16 cellular contexts compared by ENCODE assay signal in genomic region chr1:158026641-158027040, GRCh38. TPM values are rescaled to one million over a fixed set of nuclear protein-coding genes. Genes with fewer than 3 reads are reported as not detected.
"Had no signal": no experiment of that assay in that cellular context is flagged by ENCODE, and none has a peak within 500 bp of the region (broad histone marks: within the 10 kb centered on the region; RNA-seq: fewer than 3 reads in every experiment).

No MANE protein-coding gene starts in this region.

- H3K27ac ChIP-seq: colonic mucosa, parathyroid adenoma had no signal

- H3K4me3 ChIP-seq: colonic mucosa, esophagus muscularis mucosa had no signal

- DNase-seq: activated CD4-positive, alpha-beta memory T cell treated with anti-CD3 and anti-CD28 coated beads for 36 hours; activated CD8-positive, alpha-beta memory T cell treated with anti-CD3 and anti-CD28 coated beads, Interleukin-2, amount 10 ng/mL, durations not matched to agents 7 days and 5 days; activated naive CD4-positive, alpha-beta T cell treated with anti-CD3 and anti-CD28 coated beads, Interleukin-2, amount 10 ng/mL, durations not matched to agents 7 days and 5 days; activated T-cell treated with anti-CD3 and anti-CD28 coated beads, Interleukin-2, amount 50 U/mL, for 1 hour; central memory CD4-positive, alpha-beta T cell; colonic mucosa; hippocampal formation; naive B cell; SK-N-SH; stimulated activated CD4-positive, alpha-beta T cell treated with anti-CD3 and anti-CD28 coated beads, Interleukin-2, amount 100 ng/mL, for 48 hours; T-helper 1 cell; trophoblast cell had no signal

- H3K4me3 Mint-ChIP-seq: activated CD4-positive, alpha-beta memory T cell treated with anti-CD3 and anti-CD28 coated beads for 36 hours; activated CD8-positive, alpha-beta memory T cell treated with anti-CD3 and anti-CD28 coated beads, Interleukin-2, amount 10 ng/mL, durations not matched to agents 7 days and 5 days; activated naive CD4-positive, alpha-beta T cell treated with anti-CD3 and anti-CD28 coated beads, Interleukin-2, amount 10 ng/mL, durations not matched to agents 7 days and 5 days; naive B cell; stimulated activated memory B cell treated with anti-CD40 and anti-IgM and Interleukin-4, amounts not matched to agents 10 μg/mL and 1 μg/mL and 100 μg/mL, for 72 hours had no signal

- H3K27me3 ChIP-seq: colonic mucosa, esophagus muscularis mucosa had no signal

- H3K36me3 Mint-ChIP-seq: activated CD4-positive, alpha-beta memory T cell treated with anti-CD3 and anti-CD28 coated beads for 36 hours; activated CD8-positive, alpha-beta memory T cell treated with anti-CD3 and anti-CD28 coated beads, Interleukin-2, amount 10 ng/mL, durations not matched to agents 7 days and 5 days; activated naive CD4-positive, alpha-beta T cell treated with anti-CD3 and anti-CD28 coated beads, Interleukin-2, amount 10 ng/mL, durations not matched to agents 7 days and 5 days; naive B cell; stimulated activated memory B cell treated with anti-CD40 and anti-IgM and Interleukin-4, amounts not matched to agents 10 μg/mL and 1 μg/mL and 100 μg/mL, for 72 hours had no signal

- H3K27ac Mint-ChIP-seq: activated CD4-positive, alpha-beta memory T cell treated with anti-CD3 and anti-CD28 coated beads for 36 hours; activated CD8-positive, alpha-beta memory T cell treated with anti-CD3 and anti-CD28 coated beads, Interleukin-2, amount 10 ng/mL, durations not matched to agents 7 days and 5 days; activated naive CD4-positive, alpha-beta T cell treated with anti-CD3 and anti-CD28 coated beads, Interleukin-2, amount 10 ng/mL, durations not matched to agents 7 days and 5 days; activated T-helper 2 cell treated with anti-CD3 and anti-CD28 coated beads, Interferon-gamma antibody, Interleukin-2, Interleukin-4, amounts not matched to agents 10 μg/mL and 5 μg/mL and 100 μg/mL, durations not matched to agents 14 hours and 24 hours and 36 hours; naive B cell; stimulated activated memory B cell treated with anti-CD40 and anti-IgM and Interleukin-4, amounts not matched to agents 10 μg/mL and 1 μg/mL and 100 μg/mL, for 72 hours had no signal

- H3K9me3 Mint-ChIP-seq: activated CD4-positive, alpha-beta memory T cell treated with anti-CD3 and anti-CD28 coated beads for 36 hours; activated naive CD4-positive, alpha-beta T cell treated with anti-CD3 and anti-CD28 coated beads, Interleukin-2, amount 10 ng/mL, durations not matched to agents 7 days and 5 days; activated T-helper 2 cell treated with anti-CD3 and anti-CD28 coated beads, Interferon-gamma antibody, Interleukin-2, Interleukin-4, amounts not matched to agents 10 μg/mL and 5 μg/mL and 100 μg/mL, durations not matched to agents 14 hours and 24 hours and 36 hours; naive B cell; stimulated activated memory B cell treated with anti-CD40 and anti-IgM and Interleukin-4, amounts not matched to agents 10 μg/mL and 1 μg/mL and 100 μg/mL, for 72 hours had no signal

- H3K4me1 ChIP-seq: parathyroid adenoma had no signal

- H3K36me3 ChIP-seq: colonic mucosa had no signal

- ATAC-seq: activated CD8-positive, alpha-beta memory T cell treated with anti-CD3 and anti-CD28 coated beads, Interleukin-2, amount 10 ng/mL, durations not matched to agents 7 days and 5 days; stimulated activated memory B cell treated with anti-CD40 and anti-IgM and Interleukin-4, amounts not matched to agents 10 μg/mL and 1 μg/mL and 100 μg/mL, for 72 hours had no signal

- H3K9me3 ChIP-seq: colonic mucosa, esophagus muscularis mucosa, SK-N-SH had no signal

- H3K4me1 Mint-ChIP-seq: activated CD8-positive, alpha-beta memory T cell treated with anti-CD3 and anti-CD28 coated beads, Interleukin-2, amount 10 ng/mL, durations not matched to agents 7 days and 5 days; activated naive CD4-positive, alpha-beta T cell treated with anti-CD3 and anti-CD28 coated beads, Interleukin-2, amount 10 ng/mL, durations not matched to agents 7 days and 5 days; naive B cell; stimulated activated memory B cell treated with anti-CD40 and anti-IgM and Interleukin-4, amounts not matched to agents 10 μg/mL and 1 μg/mL and 100 μg/mL, for 72 hours had no signal

RNA-seq across cellular contexts. Expression of gene KIRREL1, which starts 33.2 kb away (rescaled TPM):
- total RNA-seq: activated CD4-positive, alpha-beta memory T cell treated with anti-CD3 and anti-CD28 coated beads for 36 hours; activated CD8-positive, alpha-beta memory T cell treated with anti-CD3 and anti-CD28 coated beads, Interleukin-2, amount 10 ng/mL, durations not matched to agents 7 days and 5 days; activated T-helper 2 cell treated with anti-CD3 and anti-CD28 coated beads, Interferon-gamma antibody, Interleukin-2, Interleukin-4, amounts not matched to agents 10 μg/mL and 5 μg/mL and 100 μg/mL, durations not matched to agents 14 hours and 24 hours and 36 hours had no signal
